24 cellular contexts compared by ENCODE assay signal in genomic region chr9:71677209-71677608, GRCh38.
DNase-seq lines count a peak whose midpoint lies in the region; ATAC-seq, FAIRE-seq and TF ChIP-seq lines count a peak whose summit lies in the region.
"Had no signal": no experiment of that assay in that cellular context is flagged by ENCODE, and none has a peak within 500 bp of the region (broad histone marks: within the 10 kb centered on the region; RNA-seq: fewer than 3 reads in every experiment).

No MANE protein-coding gene starts in this region.

- H3K36me3 ChIP-seq in heart right ventricle (peaks cover 0 to 4% (median 0%) of the 10 kb centered on the region in 9 donors), colonic mucosa (no peaks in the 10 kb centered on the region), pancreas (no peaks in the 10 kb centered on the region), upper lobe of right lung (no peaks in the 10 kb centered on the region)
- H3K36me3 ChIP-seq in CD8-positive, alpha-beta T cell (ENCODE audit: insufficient read depth, low read length): no peaks in the 10 kb centered on the region
- H3K36me3 ChIP-seq: ascending aorta, tibial nerve had no signal

- POLR2A ChIA-PET in CD8-positive, alpha-beta T cell (lab: Charles Lee): no interaction called here

- intact Hi-C loops in heart right ventricle (cut with DNase I): no loop called here
- intact Hi-C loops in Right ventricle myocardium inferior (cut with DNase I): no loop called here
- intact Hi-C loops in colonic mucosa (cut with DNase I): no loop called here
- intact Hi-C loops in pancreas (cut with DNase I): no loop called here
- intact Hi-C loops in upper lobe of right lung (cut with DNase I): no loop called here
- intact Hi-C loops in CD8-positive, alpha-beta T cell (cut with DNase I, micrococcal nuclease): no loop called here

- H3K9me3 ChIP-seq in heart right ventricle (peaks cover 0 to 8% (median 0%) of the 10 kb centered on the region in 11 donors), colonic mucosa (no peaks in the 10 kb centered on the region), pancreas (no peaks in the 10 kb centered on the region), upper lobe of right lung (no peaks in the 10 kb centered on the region)
- H3K9me3 ChIP-seq in CD8-positive, alpha-beta T cell (ENCODE audit: low read length): no peaks in the 10 kb centered on the region
- H3K9me3 ChIP-seq: ascending aorta had no signal

- FAIRE-seq in pancreas (lab: Jason Lieb, UNC): peak; percentile 32
- FAIRE-seq: GM18507 had no signal

- no peak overlapping the region for H3K4me3 ChIP-seq in heart right ventricle
- H3K4me3 ChIP-seq in colonic mucosa: no peak overlapping the region
- no peak overlapping the region for H3K4me3 ChIP-seq in pancreas
- no peak overlapping the region for H3K4me3 ChIP-seq in upper lobe of right lung
- H3K4me3 ChIP-seq in CD8-positive, alpha-beta T cell (ENCODE audit: low read depth, low read length): no peak overlapping the region
- H3K4me3 ChIP-seq: ascending aorta, tibial nerve had no signal

- no peak for TF ChIP-seq CTCF in heart right ventricle (IDR thresholded peaks at IDR 0.05)
- no peak for TF ChIP-seq CTCF in colonic mucosa (IDR thresholded peaks at IDR 0.05)
- TF ChIP-seq CTCF in pancreas (IDR thresholded peaks at IDR 0.05): no peak
- no peak for TF ChIP-seq CTCF in upper lobe of right lung (IDR thresholded peaks at IDR 0.05)
- TF ChIP-seq CTCF in CD8-positive, alpha-beta T cell (IDR thresholded peaks at IDR 0.05): no peak

- no peak for ATAC-seq in heart right ventricle
- no peak for ATAC-seq in Right ventricle myocardium inferior
- no peak for ATAC-seq in pancreas
- ATAC-seq in upper lobe of right lung: no peak
- ATAC-seq in stimulated activated naive CD8-positive, alpha-beta T cell treated with anti-CD3 and anti-CD28 coated beads, Interleukin-15, Interleukin-2, amounts not matched to agents 100 U/mL and 50 U/mL, for 24 hours: no peak
- no peak for ATAC-seq in CD8-positive, alpha-beta T cell
- ATAC-seq in activated naive CD8-positive, alpha-beta T cell treated with anti-CD3 and anti-CD28 coated beads, Interleukin-2, amount 50 U/mL, for 24 hours: no peak
- ATAC-seq: HCT116; stimulated activated memory B cell treated with anti-CD40 and anti-IgM and Interleukin-4, amounts not matched to agents 10 μg/mL and 1 μg/mL and 100 μg/mL, for 72 hours had no signal

- no peak overlapping the region for H3K4me3 Mint-ChIP-seq in CD8-positive, alpha-beta T cell
- no peak overlapping the region for H3K4me3 Mint-ChIP-seq in activated naive CD8-positive, alpha-beta T cell treated with anti-CD3 and anti-CD28 coated beads, Interleukin-2, amount 50 U/mL, for 24 hours
- H3K4me3 Mint-ChIP-seq: activated naive CD4-positive, alpha-beta T cell treated with anti-CD3 and anti-CD28 coated beads, Interleukin-2, amount 10 ng/mL, durations not matched to agents 7 days and 5 days; central memory CD8-positive, alpha-beta T cell; naive thymus-derived CD4-positive, alpha-beta T cell; stimulated activated memory B cell treated with anti-CD40 and anti-IgM and Interleukin-4, amounts not matched to agents 10 μg/mL and 1 μg/mL and 100 μg/mL, for 72 hours had no signal

- H3K36me3 Mint-ChIP-seq in CD8-positive, alpha-beta T cell: peaks cover 7% of the 10 kb centered on the region
- peaks cover 7% of the 10 kb centered on the region for H3K36me3 Mint-ChIP-seq in activated naive CD8-positive, alpha-beta T cell treated with anti-CD3 and anti-CD28 coated beads, Interleukin-2, amount 50 U/mL, for 24 hours (ENCODE audit: low read depth)
- H3K36me3 Mint-ChIP-seq: stimulated activated memory B cell treated with anti-CD40 and anti-IgM and Interleukin-4, amounts not matched to agents 10 μg/mL and 1 μg/mL and 100 μg/mL, for 72 hours had no signal

- H3K27ac ChIP-seq in heart right ventricle (peak overlapping the region in 6 of 10 donors; percentile 13 to 82 (median 48)), colonic mucosa (peak overlapping the region; percentile 58), pancreas (peak overlapping the region in 1 of 4 donors; percentile 61), upper lobe of right lung (peak overlapping the region; percentile 87)
- H3K27ac ChIP-seq in CD8-positive, alpha-beta T cell (ENCODE audit: low read depth, low read length): no peak overlapping the region
- H3K27ac ChIP-seq: ascending aorta had no signal

- CTCF ChIA-PET in CD8-positive, alpha-beta T cell (lab: Charles Lee): no interaction called here

- WGBS in heart right ventricle, 2 donors: 95 to 100% methylated on average over 1 of the region's 1 CpG
- 90 to 96% methylated on average over 1 of the region's 1 CpG for WGBS in pancreas, 2 donors

- DNase-seq in heart right ventricle (no peak), Right ventricle myocardium inferior (ENCODE audit: missing footprints) (no peak), colonic mucosa (no peak), pancreas (no peak), upper lobe of right lung (no peak)
- DNase-seq in stimulated activated naive CD8-positive, alpha-beta T cell treated with anti-CD3 and anti-CD28 coated beads, Interleukin-15, Interleukin-2, amounts not matched to agents 100 U/mL and 50 U/mL, for 24 hours: no peak
- DNase-seq in CD8-positive, alpha-beta T cell: no peak
- DNase-seq in activated naive CD8-positive, alpha-beta T cell treated with anti-CD3 and anti-CD28 coated beads, Interleukin-2, amount 50 U/mL, for 24 hours: no peak
- DNase-seq: activated CD4-positive, alpha-beta T cell treated with anti-CD3 and anti-CD28 coated beads for 1 hour; activated naive CD4-positive, alpha-beta T cell treated with anti-CD3 and anti-CD28 coated beads, Interleukin-2, amount 10 ng/mL, durations not matched to agents 7 days and 5 days; activated T-cell treated with anti-CD3 and anti-CD28 coated beads, Interleukin-2, amount 50 U/mL, for 48 hours; C1 segment of cervical spinal cord; effector memory CD4-positive, alpha-beta T cell; left ventricle myocardium superior; naive thymus-derived CD4-positive, alpha-beta T cell; NCI-H1105; NCI-H2081 treated with DMSO at 0.1 percent for 48 hours; NCI-H510A had no signal

- no peak overlapping the region for H3K27ac Mint-ChIP-seq in CD8-positive, alpha-beta T cell
- H3K27ac Mint-ChIP-seq in activated naive CD8-positive, alpha-beta T cell treated with anti-CD3 and anti-CD28 coated beads, Interleukin-2, amount 50 U/mL, for 24 hours: no peak overlapping the region
- H3K27ac Mint-ChIP-seq: activated naive CD4-positive, alpha-beta T cell treated with anti-CD3 and anti-CD28 coated beads, Interleukin-2, amount 10 ng/mL, durations not matched to agents 7 days and 5 days; naive thymus-derived CD4-positive, alpha-beta T cell; stimulated activated memory B cell treated with anti-CD40 and anti-IgM and Interleukin-4, amounts not matched to agents 10 μg/mL and 1 μg/mL and 100 μg/mL, for 72 hours had no signal

- peaks cover 10% of the 10 kb centered on the region for H3K4me1 Mint-ChIP-seq in CD8-positive, alpha-beta T cell (ENCODE audit: low read depth)
- peaks cover 40% of the 10 kb centered on the region for H3K4me1 Mint-ChIP-seq in activated naive CD8-positive, alpha-beta T cell treated with anti-CD3 and anti-CD28 coated beads, Interleukin-2, amount 50 U/mL, for 24 hours

- H3K27me3 ChIP-seq in heart right ventricle (no peaks in the 10 kb centered on the region), colonic mucosa (no peaks in the 10 kb centered on the region), pancreas (no peaks in the 10 kb centered on the region), upper lobe of right lung (no peaks in the 10 kb centered on the region)
- no peaks in the 10 kb centered on the region for H3K27me3 ChIP-seq in CD8-positive, alpha-beta T cell (ENCODE audit: insufficient read depth, low read length)
- H3K27me3 ChIP-seq: ascending aorta, tibial nerve had no signal

- H3K27me3 Mint-ChIP-seq in CD8-positive, alpha-beta T cell (ENCODE audit: low read depth): no peaks in the 10 kb centered on the region
- no peaks in the 10 kb centered on the region for H3K27me3 Mint-ChIP-seq in activated naive CD8-positive, alpha-beta T cell treated with anti-CD3 and anti-CD28 coated beads, Interleukin-2, amount 50 U/mL, for 24 hours
- H3K27me3 Mint-ChIP-seq: activated naive CD4-positive, alpha-beta T cell treated with anti-CD3 and anti-CD28 coated beads, Interleukin-2, amount 10 ng/mL, durations not matched to agents 7 days and 5 days; central memory CD8-positive, alpha-beta T cell; stimulated activated memory B cell treated with anti-CD40 and anti-IgM and Interleukin-4, amounts not matched to agents 10 μg/mL and 1 μg/mL and 100 μg/mL, for 72 hours had no signal

- H3K9me3 Mint-ChIP-seq in CD8-positive, alpha-beta T cell: peaks cover 4% of the 10 kb centered on the region
- peaks cover 5% of the 10 kb centered on the region for H3K9me3 Mint-ChIP-seq in activated naive CD8-positive, alpha-beta T cell treated with anti-CD3 and anti-CD28 coated beads, Interleukin-2, amount 50 U/mL, for 24 hours
- H3K9me3 Mint-ChIP-seq: activated naive CD4-positive, alpha-beta T cell treated with anti-CD3 and anti-CD28 coated beads, Interleukin-2, amount 10 ng/mL, durations not matched to agents 7 days and 5 days; central memory CD8-positive, alpha-beta T cell; naive thymus-derived CD4-positive, alpha-beta T cell; stimulated activated memory B cell treated with anti-CD40 and anti-IgM and Interleukin-4, amounts not matched to agents 10 μg/mL and 1 μg/mL and 100 μg/mL, for 72 hours had no signal

- peaks cover 0 to 71% (median 30%) of the 10 kb centered on the region in 9 donors for H3K4me1 ChIP-seq in heart right ventricle
- H3K4me1 ChIP-seq in colonic mucosa: peaks cover 18% of the 10 kb centered on the region
- peaks cover 0 to 29% (median 7%) of the 10 kb centered on the region in 3 donors for H3K4me1 ChIP-seq in pancreas
- H3K4me1 ChIP-seq in upper lobe of right lung: peaks cover 49% of the 10 kb centered on the region
- H3K4me1 ChIP-seq in CD8-positive, alpha-beta T cell (ENCODE audit: insufficient read depth, low read length): no peaks in the 10 kb centered on the region

- H3K9ac ChIP-seq in colonic mucosa (ENCODE audit: low read depth in 2 of 2, low read length in 2 of 2): no peak overlapping the region
